In the genomic region with DNA sequence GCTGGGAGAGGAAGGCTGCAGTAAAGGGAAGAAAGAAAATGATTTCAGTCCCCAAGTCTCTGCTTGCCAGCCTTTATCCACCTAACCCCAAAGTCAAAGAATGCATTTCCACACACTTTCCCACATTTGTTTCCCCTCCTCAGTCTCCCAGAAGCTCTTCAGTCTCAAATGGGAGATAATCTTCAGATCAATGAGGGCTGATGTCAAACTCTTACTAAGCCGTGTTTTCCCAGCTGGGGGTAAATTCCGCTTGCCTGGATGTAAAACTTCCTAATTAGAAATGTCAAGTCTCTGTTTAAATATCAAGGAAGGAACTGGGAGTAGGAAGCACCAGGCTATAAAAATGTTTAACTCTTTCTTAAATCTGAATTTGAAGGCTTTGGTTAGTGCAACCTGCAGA, we compare ENCODE assay signal across 26 cellular contexts.
"Had no signal": no experiment of that assay in that cellular context is flagged by ENCODE, and none has a peak within 500 bp of the region (broad histone marks: within the 10 kb centered on the region; RNA-seq: fewer than 3 reads in every experiment).

No MANE protein-coding gene starts in this region.

- ATAC-seq: activated CD8-positive, alpha-beta T cell treated with anti-CD3 and anti-CD28 coated beads for 36 hours; activated T-cell treated with anti-CD3 and anti-CD28 coated beads, Interleukin-2, amount 50 U/mL, for 4 hours; activated T-helper 17 cell treated with anti-CD3 and anti-CD28 coated beads, Interleukin-2, amount 50 U/mL, for 72 hours; foreskin keratinocyte; heart left ventricle; right cardiac atrium; stimulated activated naive CD8-positive, alpha-beta T cell treated with anti-CD3 and anti-CD28 coated beads, Interleukin-15, Interleukin-2, amounts not matched to agents 100 U/mL and 50 U/mL, for 24 hours had no signal

- H3K27me3 Mint-ChIP-seq: activated CD8-positive, alpha-beta T cell treated with anti-CD3 and anti-CD28 coated beads for 36 hours; activated T-helper 17 cell treated with anti-CD3 and anti-CD28 coated beads, Interleukin-2, amount 50 U/mL, for 72 hours; dendritic cell treated with granulocyte-macrophage colony-stimulating factor and Interleukin-4, amounts not matched to agents 40 ng/mL and 50 ng/mL, for 4 days had no signal

- H3K4me3 Mint-ChIP-seq: activated CD8-positive, alpha-beta T cell treated with anti-CD3 and anti-CD28 coated beads for 36 hours; activated T-cell treated with anti-CD3 and anti-CD28 coated beads, Interleukin-2, amount 50 U/mL, for 4 hours; activated T-helper 17 cell treated with anti-CD3 and anti-CD28 coated beads, Interleukin-2, amount 50 U/mL, for 72 hours; dendritic cell treated with granulocyte-macrophage colony-stimulating factor and Interleukin-4, amounts not matched to agents 40 ng/mL and 50 ng/mL, for 4 days; nephron; T-helper 1 cell treated with Interleukin-12 subunit alpha and Interleukin-12 subunit beta and Interleukin-4 antibody, amounts not matched to agents 30 μg/mL and 1 μg/mL, for 36 hours had no signal

- H3K9me3 ChIP-seq: testis, transverse colon had no signal

- H3K27me3 ChIP-seq: esophagus muscularis mucosa, foreskin keratinocyte, heart left ventricle, spleen, testis, transverse colon had no signal

- DNase-seq: activated CD4-positive, alpha-beta T cell treated with anti-CD3 and anti-CD28 coated beads for 1 hour; activated CD4-positive, alpha-beta T cell treated with anti-CD3 and anti-CD28 coated beads, Interleukin-2, amount 50 U/mL, for 1 hour; activated CD8-positive, alpha-beta T cell treated with anti-CD3 and anti-CD28 coated beads for 36 hours; activated gamma-delta T cell treated with Interleukin-2 at 50 U/mL for 16 hours; activated naive CD4-positive, alpha-beta T cell treated with anti-CD3 and anti-CD28 coated beads, Interleukin-2, amount 50 U/mL, for 16 hours; activated T-cell treated with anti-CD3 and anti-CD28 coated beads, Interleukin-2, amount 50 U/mL, for 4 hours; amniotic stem cell; central memory CD4-positive, alpha-beta T cell; foreskin keratinocyte; heart left ventricle; hypothalamus; islet precursor cell; left ventricle myocardium inferior; right cardiac atrium; spleen; stimulated activated naive CD8-positive, alpha-beta T cell treated with anti-CD3 and anti-CD28 coated beads, Interleukin-15, Interleukin-2, amounts not matched to agents 100 U/mL and 50 U/mL, for 24 hours; T1000; testis; transverse colon had no signal

- H3K36me3 ChIP-seq: breast epithelium, esophagus muscularis mucosa, heart left ventricle, left ventricle myocardium inferior, spleen, transverse colon had no signal

- H3K4me3 ChIP-seq: breast epithelium, esophagus muscularis mucosa, heart left ventricle, left ventricle myocardium inferior, lung, spleen, testis, transverse colon had no signal

- H3K9me3 Mint-ChIP-seq: activated T-cell treated with anti-CD3 and anti-CD28 coated beads, Interleukin-2, amount 50 U/mL, for 4 hours; activated T-helper 17 cell treated with anti-CD3 and anti-CD28 coated beads, Interleukin-2, amount 50 U/mL, for 72 hours; T-helper 1 cell treated with Interleukin-12 subunit alpha and Interleukin-12 subunit beta and Interleukin-4 antibody, amounts not matched to agents 30 μg/mL and 1 μg/mL, for 36 hours had no signal

- H3K4me1 ChIP-seq: breast epithelium, esophagus muscularis mucosa, foreskin keratinocyte, heart left ventricle, left ventricle myocardium inferior, spleen, testis, transverse colon had no signal

- H3K27ac Mint-ChIP-seq: activated CD8-positive, alpha-beta T cell treated with anti-CD3 and anti-CD28 coated beads for 36 hours; activated T-helper 17 cell treated with anti-CD3 and anti-CD28 coated beads, Interleukin-2, amount 50 U/mL, for 72 hours; dendritic cell treated with granulocyte-macrophage colony-stimulating factor and Interleukin-4, amounts not matched to agents 40 ng/mL and 50 ng/mL, for 4 days; T-helper 1 cell treated with Interleukin-12 subunit alpha and Interleukin-12 subunit beta and Interleukin-4 antibody, amounts not matched to agents 30 μg/mL and 1 μg/mL, for 36 hours had no signal

- H3K4me1 Mint-ChIP-seq: activated T-helper 17 cell treated with anti-CD3 and anti-CD28 coated beads, Interleukin-2, amount 50 U/mL, for 72 hours; nephron had no signal

- H3K27ac ChIP-seq: breast epithelium, esophagus muscularis mucosa, foreskin keratinocyte, heart left ventricle, left ventricle myocardium inferior, spleen, testis, transverse colon had no signal
